ENCODE assay signal across 18 cellular contexts in genomic region chr12:89796798-89797382, GRCh38.
DNase-seq lines count a peak whose midpoint lies in the region; ATAC-seq and TF ChIP-seq lines count a peak whose summit lies in the region.
"Had no signal": no experiment of that assay in that cellular context is flagged by ENCODE, and none has a peak within 500 bp of the region (broad histone marks: within the 10 kb centered on the region; RNA-seq: fewer than 3 reads in every experiment).

No MANE protein-coding gene starts in this region.

- H3K4me1 ChIP-seq in DND-41 (ENCODE audit: insufficient read depth, low read length) = no peaks in the 10 kb centered on the region
- H3K4me1 ChIP-seq: A549, Peyer's patch had no signal

- TF ChIP-seq EP300 in Ishikawa (IDR thresholded peaks at IDR 0.05; ENCODE audit: borderline replicate concordance) = no peak

- H3K27ac Mint-ChIP-seq in activated naive CD4-positive, alpha-beta T cell treated with anti-CD3 and anti-CD28 coated beads for 36 hours = no peak overlapping the region
- H3K27ac Mint-ChIP-seq: B cell, H9 had no signal

- H3K9me3 Mint-ChIP-seq in activated naive CD4-positive, alpha-beta T cell treated with anti-CD3 and anti-CD28 coated beads for 36 hours = no peaks in the 10 kb centered on the region
- H3K9me3 Mint-ChIP-seq: H9 had no signal

- H3K4me3 Mint-ChIP-seq in activated naive CD4-positive, alpha-beta T cell treated with anti-CD3 and anti-CD28 coated beads for 36 hours = no peak overlapping the region
- H3K4me3 Mint-ChIP-seq: B cell, H9 had no signal

- no peaks in the 10 kb centered on the region for H3K27me3 Mint-ChIP-seq in activated naive CD4-positive, alpha-beta T cell treated with anti-CD3 and anti-CD28 coated beads for 36 hours (ENCODE audit: low read depth)
- H3K27me3 Mint-ChIP-seq: B cell had no signal

- H4K20me1 ChIP-seq in DND-41 (ENCODE audit: insufficient read depth, low read length) = no peaks in the 10 kb centered on the region

- no peaks in the 10 kb centered on the region for H3K27me3 ChIP-seq in DND-41 (ENCODE audit: insufficient read depth, low read length, poor library complexity)
- H3K27me3 ChIP-seq: Peyer's patch had no signal

- H3K79me2 ChIP-seq in DND-41 (ENCODE audit: insufficient read depth, low read length) = no peaks in the 10 kb centered on the region

- CTCF ChIA-PET in activated naive CD4-positive, alpha-beta T cell treated with anti-CD3 and anti-CD28 coated beads for 36 hours (lab: Charles Lee) = interaction anchor here (0.7 kb wide), 1 partner anchor 204 kb away, joined by 3 read pairs; no protein-coding TSS in a partner anchor

- TF ChIP-seq CTCF in DND-41 (IDR thresholded peaks at IDR 0.05; ENCODE audit: borderline replicate concordance, extremely low read depth, low read length, poor library complexity, severe bottlenecking) (peak; percentile 28), astrocyte of the spinal cord (IDR thresholded peaks at IDR 0.05; ENCODE audit: low read depth, low read length) (peak; percentile 12), fibroblast of the aortic adventitia (IDR thresholded peaks at IDR 0.05; ENCODE audit: insufficient read depth, low read length) (peak; percentile 8)

- H3K9ac ChIP-seq in DND-41 (ENCODE audit: low read depth, low read length) = no peak overlapping the region

- no peaks in the 10 kb centered on the region for H3K36me3 Mint-ChIP-seq in activated naive CD4-positive, alpha-beta T cell treated with anti-CD3 and anti-CD28 coated beads for 36 hours (ENCODE audit: low read depth)

- H3K4me3 ChIP-seq in DND-41 (ENCODE audit: low read depth in 1 of 2, low read length in 2 of 2) (no peak overlapping the region), astrocyte of the spinal cord (ENCODE audit: low read depth, low read length) (no peak overlapping the region), fibroblast of the aortic adventitia (ENCODE audit: low read depth, low read length) (no peak overlapping the region)
- H3K4me3 ChIP-seq: A549, Peyer's patch had no signal

- H3K4me2 ChIP-seq in DND-41 (ENCODE audit: insufficient read depth, low read length) = no peak overlapping the region
- H3K4me2 ChIP-seq: A549 had no signal

- in situ Hi-C loops in astrocyte of the spinal cord (cut with HindIII; ENCODE audit: low sequenced_read_pairs) = no loop called here

- DNase-seq in DND-41 = no peak
- no peak for DNase-seq in astrocyte of the spinal cord (ENCODE audit: low read depth, low spot score)
- no peak for DNase-seq in fibroblast of the aortic adventitia (ENCODE audit: low read depth)
- no peak for DNase-seq in activated naive CD4-positive, alpha-beta T cell treated with anti-CD3 and anti-CD28 coated beads for 36 hours
- no peak for DNase-seq in NCI-H2107 treated with DMSO at 0.1 percent for 48 hours (lab: John Stamatoyannopoulos, UW; ENCODE audit: unreplicated experiment)
- DNase-seq: DMS79, H9, NCI-H1694, NCI-H2081 treated with DMSO at 0.1 percent for 48 hours, NCI-H446 treated with DMSO at 0.1 percent for 48 hours, NCI-H526 treated with DMSO at 0.1 percent for 48 hours, Peyer's patch had no signal

- TF ChIP-seq RAD21 in Ishikawa (IDR thresholded peaks at IDR 0.05; ENCODE audit: low read depth) = 0 out of 2 replicates have a peak, but pooled peaks have one; percentile 3

- no peaks in the 10 kb centered on the region for H3K9me3 ChIP-seq in DND-41 (ENCODE audit: insufficient read depth, low read length, severe bottlenecking)
- H3K9me3 ChIP-seq: A549, Peyer's patch had no signal

- no peak overlapping the region for H2AFZ ChIP-seq in DND-41 (ENCODE audit: low read depth, low read length)

- intact Hi-C loops in activated naive CD4-positive, alpha-beta T cell treated with anti-CD3 and anti-CD28 coated beads for 36 hours (cut with micrococcal nuclease) = no loop called here

- peak; percentile 60; the same call in 2 of the 3 replicates for ATAC-seq in DND-41 (ENCODE audit: insufficient read depth, low read depth)
- no peak for ATAC-seq in GM18867 (IDR thresholded peaks at IDR 0.05; ENCODE audit: unreplicated experiment)
- ATAC-seq in HG03469 (IDR thresholded peaks at IDR 0.05; ENCODE audit: unreplicated experiment) = no peak
- ATAC-seq: A549, SK-N-SH treated with all-trans-retinoic acid at 6 μM for 48 hours had no signal

- H3K36me3 ChIP-seq in DND-41 (ENCODE audit: insufficient read depth, low read length) = no peaks in the 10 kb centered on the region
- H3K36me3 ChIP-seq: Peyer's patch had no signal

- no peaks in the 10 kb centered on the region for H3K4me1 Mint-ChIP-seq in activated naive CD4-positive, alpha-beta T cell treated with anti-CD3 and anti-CD28 coated beads for 36 hours (ENCODE audit: low read depth)
- H3K4me1 Mint-ChIP-seq: H9 had no signal

- no peak overlapping the region for H3K27ac ChIP-seq in DND-41 (ENCODE audit: low read length)
- H3K27ac ChIP-seq: A549, Peyer's patch had no signal

TF ChIP-seq in Ishikawa, 13 proteins besides CTCF, POLR2A, EP300 and RAD21:
- TF ChIP-seq YY1 (IDR thresholded peaks at IDR 0.05; ENCODE audit: low read depth) = no peak
- TF ChIP-seq FOXM1 (IDR thresholded peaks at IDR 0.05; ENCODE audit: borderline replicate concordance, low read depth) = no peak
- no peak for TF ChIP-seq TEAD4 (IDR thresholded peaks at IDR 0.05)
- TF ChIP-seq, protein P1, sequence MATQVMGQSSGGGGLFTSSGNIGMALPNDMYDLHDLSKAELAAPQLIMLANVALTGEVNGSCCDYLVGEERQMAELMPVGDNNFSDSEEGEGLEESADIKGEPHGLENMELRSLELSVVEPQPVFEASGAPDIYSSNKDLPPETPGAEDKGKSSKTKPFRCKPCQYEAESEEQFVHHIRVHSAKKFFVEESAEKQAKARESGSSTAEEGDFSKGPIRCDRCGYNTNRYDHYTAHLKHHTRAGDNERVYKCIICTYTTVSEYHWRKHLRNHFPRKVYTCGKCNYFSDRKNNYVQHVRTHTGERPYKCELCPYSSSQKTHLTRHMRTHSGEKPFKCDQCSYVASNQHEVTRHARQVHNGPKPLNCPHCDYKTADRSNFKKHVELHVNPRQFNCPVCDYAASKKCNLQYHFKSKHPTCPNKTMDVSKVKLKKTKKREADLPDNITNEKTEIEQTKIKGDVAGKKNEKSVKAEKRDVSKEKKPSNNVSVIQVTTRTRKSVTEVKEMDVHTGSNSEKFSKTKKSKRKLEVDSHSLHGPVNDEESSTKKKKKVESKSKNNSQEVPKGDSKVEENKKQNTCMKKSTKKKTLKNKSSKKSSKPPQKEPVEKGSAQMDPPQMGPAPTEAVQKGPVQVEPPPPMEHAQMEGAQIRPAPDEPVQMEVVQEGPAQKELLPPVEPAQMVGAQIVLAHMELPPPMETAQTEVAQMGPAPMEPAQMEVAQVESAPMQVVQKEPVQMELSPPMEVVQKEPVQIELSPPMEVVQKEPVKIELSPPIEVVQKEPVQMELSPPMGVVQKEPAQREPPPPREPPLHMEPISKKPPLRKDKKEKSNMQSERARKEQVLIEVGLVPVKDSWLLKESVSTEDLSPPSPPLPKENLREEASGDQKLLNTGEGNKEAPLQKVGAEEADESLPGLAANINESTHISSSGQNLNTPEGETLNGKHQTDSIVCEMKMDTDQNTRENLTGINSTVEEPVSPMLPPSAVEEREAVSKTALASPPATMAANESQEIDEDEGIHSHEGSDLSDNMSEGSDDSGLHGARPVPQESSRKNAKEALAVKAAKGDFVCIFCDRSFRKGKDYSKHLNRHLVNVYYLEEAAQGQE (IDR thresholded peaks at IDR 0.05; ENCODE audit: low read depth) = no peak
- TF ChIP-seq, protein P2, sequence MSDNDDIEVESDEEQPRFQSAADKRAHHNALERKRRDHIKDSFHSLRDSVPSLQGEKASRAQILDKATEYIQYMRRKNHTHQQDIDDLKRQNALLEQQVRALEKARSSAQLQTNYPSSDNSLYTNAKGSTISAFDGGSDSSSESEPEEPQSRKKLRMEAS (IDR thresholded peaks at IDR 0.05) = no peak
- no peak for TF ChIP-seq ZBTB7A (IDR thresholded peaks at IDR 0.05; ENCODE audit: low read depth)
- no peak for TF ChIP-seq TCF12 (IDR thresholded peaks at IDR 0.05; ENCODE audit: low read depth)
- no peak for TF ChIP-seq CREB1 (IDR thresholded peaks at IDR 0.05; ENCODE audit: low read depth)
- TF ChIP-seq NFIC (IDR thresholded peaks at IDR 0.05) = no peak
- TF ChIP-seq CEBPB (IDR thresholded peaks at IDR 0.05) = no peak
- TF ChIP-seq TAF1 (IDR thresholded peaks at IDR 0.05; ENCODE audit: low read depth) = no peak
- TF ChIP-seq, protein P3, sequence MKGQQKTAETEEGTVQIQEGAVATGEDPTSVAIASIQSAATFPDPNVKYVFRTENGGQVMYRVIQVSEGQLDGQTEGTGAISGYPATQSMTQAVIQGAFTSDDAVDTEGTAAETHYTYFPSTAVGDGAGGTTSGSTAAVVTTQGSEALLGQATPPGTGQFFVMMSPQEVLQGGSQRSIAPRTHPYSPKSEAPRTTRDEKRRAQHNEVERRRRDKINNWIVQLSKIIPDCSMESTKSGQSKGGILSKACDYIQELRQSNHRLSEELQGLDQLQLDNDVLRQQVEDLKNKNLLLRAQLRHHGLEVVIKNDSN (IDR thresholded peaks at IDR 0.05) = no peak
TF ChIP-seq in Ishikawa: peak in this region for 0.
